In genomic region chr1:55374801-55375616, GRCh38 we compare ENCODE assay signal across 11 cellular contexts.
A peak's percentile ranks its signal among the peaks of the same experiment; 100 is the strongest.
DNase-seq lines count a peak whose midpoint lies in the region; ATAC-seq and TF ChIP-seq lines count a peak whose summit lies in the region.
"Had no signal": no experiment of that assay in that cellular context is flagged by ENCODE, and none has a peak within 500 bp of the region (broad histone marks: within the 10 kb centered on the region; RNA-seq: fewer than 3 reads in every experiment).

No MANE protein-coding gene starts in this region.

- no peak for TF ChIP-seq CTCF in HFFc6 (IDR thresholded peaks at IDR 0.05)

- peaks cover 41% of the 10 kb centered on the region for H3K4me1 Mint-ChIP-seq in HFFc6 (ENCODE audit: low read depth)

- ATAC-seq in HG03159 (IDR thresholded peaks at IDR 0.05; ENCODE audit: unreplicated experiment): no peak

- peak overlapping the region; percentile 34; the same call in 1 of the 2 replicates for H3K27ac Mint-ChIP-seq in HFFc6
- H3K27ac Mint-ChIP-seq: activated naive CD4-positive, alpha-beta T cell treated with anti-CD3 and anti-CD28 coated beads for 36 hours; memory B cell; T-helper 1 cell treated with Interleukin-12 subunit alpha and Interleukin-12 subunit beta and Interleukin-4 antibody, amounts not matched to agents 30 μg/mL and 1 μg/mL, for 36 hours had no signal

- no peaks in the 10 kb centered on the region for H3K9me3 Mint-ChIP-seq in HFFc6
- H3K9me3 Mint-ChIP-seq: activated naive CD4-positive, alpha-beta T cell treated with anti-CD3 and anti-CD28 coated beads for 36 hours; memory B cell; T-helper 1 cell treated with Interleukin-12 subunit alpha and Interleukin-12 subunit beta and Interleukin-4 antibody, amounts not matched to agents 30 μg/mL and 1 μg/mL, for 36 hours had no signal

- peaks cover 2% of the 10 kb centered on the region; the same call in 1 of the 2 replicates for H3K27me3 Mint-ChIP-seq in HFFc6 (ENCODE audit: insufficient read depth)

- no peak overlapping the region for H3K4me3 Mint-ChIP-seq in HFFc6
- H3K4me3 Mint-ChIP-seq: activated naive CD4-positive, alpha-beta T cell treated with anti-CD3 and anti-CD28 coated beads for 36 hours; memory B cell; T-helper 1 cell treated with Interleukin-12 subunit alpha and Interleukin-12 subunit beta and Interleukin-4 antibody, amounts not matched to agents 30 μg/mL and 1 μg/mL, for 36 hours had no signal

- H3K36me3 Mint-ChIP-seq in HFFc6 (ENCODE audit: low read depth): no peaks in the 10 kb centered on the region
- H3K36me3 Mint-ChIP-seq: memory B cell had no signal

- DNase-seq in HFFc6 (peak; percentile 25), anterior cingulate cortex (lab: John Stamatoyannopoulos, UW) (peak in 34 of 58 donors; percentile 9 to 87 (median 45)), hippocampal formation (lab: John Stamatoyannopoulos, UW) (peak; percentile 73 to 87), superior temporal gyrus (ENCODE audit: extremely low spot score) (peak; percentile 95), OCI-M1 (lab: John Stamatoyannopoulos, UW) (no peak)
- DNase-seq in activated naive CD4-positive, alpha-beta T cell (lab: John Stamatoyannopoulos, UW): no peak
- DNase-seq: NCI-H187 had no signal

Comparison
In these comparisons a context has a peak if more than half of its experiments do, and no peak if none do; other contexts are left out.
1. DNase-seq: peak in HFFc6 (single experiment), anterior cingulate cortex (34 of 58), hippocampal formation (2 of 2) and superior temporal gyrus (single experiment); none in activated naive CD4-positive, alpha-beta T cell (0 of 4) and OCI-M1 (single experiment).